In genomic region chr7:158108646-158109293, GRCh38 we compare ENCODE assay signal across 21 cellular contexts.
A peak's percentile ranks its signal among the peaks of the same experiment; 100 is the strongest.
DNase-seq lines count a peak whose midpoint lies in the region; ATAC-seq and TF ChIP-seq lines count a peak whose summit lies in the region.
"Had no signal": no experiment of that assay in that cellular context is flagged by ENCODE, and none has a peak within 500 bp of the region (broad histone marks: within the 10 kb centered on the region; RNA-seq: fewer than 3 reads in every experiment).

No MANE protein-coding gene starts in this region.

- H3K4me1 ChIP-seq in endodermal cell (ENCODE audit: control insufficient read depth, insufficient read depth, low read length) (no peaks in the 10 kb centered on the region), trophoblast cell (ENCODE audit: control insufficient read depth in 1 of 2, insufficient read depth in 2 of 2, low read length in 2 of 2) (no peaks in the 10 kb centered on the region), testis (no peaks in the 10 kb centered on the region)
- H3K4me1 ChIP-seq: SJSA1 had no signal

- no peak overlapping the region for H3K18ac ChIP-seq in trophoblast cell (ENCODE audit: low read length)

- H3K36me3 ChIP-seq in endodermal cell (ENCODE audit: control insufficient read depth, insufficient read depth, low read length), result no peaks in the 10 kb centered on the region
- no peaks in the 10 kb centered on the region for H3K36me3 ChIP-seq in trophoblast cell (ENCODE audit: control insufficient read depth in 1 of 2, insufficient read depth in 2 of 2, low read length in 2 of 2)
- no peaks in the 10 kb centered on the region for H3K36me3 ChIP-seq in testis (ENCODE audit: low read depth, missing control alignments)
- H3K36me3 ChIP-seq: BLaER1, MG63, SJSA1 had no signal

- H3K79me2 ChIP-seq in trophoblast cell (ENCODE audit: control insufficient read depth, insufficient read depth, low read length, poor library complexity), result no peaks in the 10 kb centered on the region

- ATAC-seq in GM21737 (IDR thresholded peaks at IDR 0.05; ENCODE audit: unreplicated experiment) (no peak), GM18498 (IDR thresholded peaks at IDR 0.05; ENCODE audit: unreplicated experiment) (no peak)
- ATAC-seq: PC-3 had no signal

- H3K27me3 ChIP-seq in endodermal cell (ENCODE audit: control insufficient read depth, insufficient read depth, low read length, poor library complexity, severe bottlenecking), result no peaks in the 10 kb centered on the region
- no peaks in the 10 kb centered on the region for H3K27me3 ChIP-seq in trophoblast cell (ENCODE audit: insufficient read depth, low read length)
- H3K27me3 ChIP-seq in testis, result no peaks in the 10 kb centered on the region
- H3K27me3 ChIP-seq: BLaER1, MG63, SJSA1 had no signal

- intact Hi-C loops in testis (cut with DNase I; ENCODE audit: low total_unique reads), result no loop called here

- no peak overlapping the region for H3K23ac ChIP-seq in trophoblast cell (ENCODE audit: low read length)

- no peak overlapping the region for H3K27ac Mint-ChIP-seq in endodermal cell
- H3K27ac Mint-ChIP-seq: HFFc6; T-helper 1 cell treated with Interleukin-12 subunit alpha and Interleukin-12 subunit beta and Interleukin-4 antibody, amounts not matched to agents 30 μg/mL and 1 μg/mL, for 36 hours had no signal

- no peak overlapping the region for H3K4me3 Mint-ChIP-seq in endodermal cell
- H3K4me3 Mint-ChIP-seq: CD4-positive, alpha-beta memory T cell; HFFc6; T-helper 1 cell treated with Interleukin-12 subunit alpha and Interleukin-12 subunit beta and Interleukin-4 antibody, amounts not matched to agents 30 μg/mL and 1 μg/mL, for 36 hours had no signal

- no peak overlapping the region for H3K9ac ChIP-seq in endodermal cell (ENCODE audit: extremely low read depth, low read length, poor library complexity, severe bottlenecking)
- H3K9ac ChIP-seq in trophoblast cell (ENCODE audit: low read length), result no peak overlapping the region
- H3K9ac ChIP-seq: BLaER1 had no signal

- H3K27me3 Mint-ChIP-seq in endodermal cell (ENCODE audit: insufficient read depth), result no peaks in the 10 kb centered on the region

- no peak for TF ChIP-seq CTCF in endodermal cell (conservative IDR thresholded peaks at IDR 0.05)
- no peak for TF ChIP-seq CTCF in testis (IDR thresholded peaks at IDR 0.05)

- H2BK120ac ChIP-seq in trophoblast cell (ENCODE audit: insufficient read depth, low read length, poor library complexity), result no peak overlapping the region

- H3K14ac ChIP-seq in trophoblast cell (ENCODE audit: low read length), result no peak overlapping the region

- H3K4ac ChIP-seq in trophoblast cell (ENCODE audit: low read depth, low read length), result no peak overlapping the region

- no peak overlapping the region for H2AK5ac ChIP-seq in trophoblast cell (ENCODE audit: low read length)

- H3K4me2 ChIP-seq in trophoblast cell (ENCODE audit: low read length), result no peak overlapping the region
- H3K4me2 ChIP-seq: BLaER1 had no signal

- DNase-seq in NCI-H748 (lab: John Stamatoyannopoulos, UW; ENCODE audit: unreplicated experiment), result peak; percentile 18
- no peak for DNase-seq in NCI-H748 treated with DMSO at 0.1 percent for 48 hours (lab: John Stamatoyannopoulos, UW)
- DNase-seq in NAMALWA (ENCODE audit: low spot score), result peak; percentile 11
- DNase-seq in endodermal cell, result peak; percentile 15
- DNase-seq in trophoblast cell, result no peak
- DNase-seq in testis, result no peak
- DNase-seq: Calu3; CD4-positive, alpha-beta memory T cell; HFFc6; IMR-90; Karpas-422; MG63; NCI-H2081 treated with DMSO at 0.1 percent for 48 hours; NCI-H2227 treated with DMSO at 0.1 percent for 48 hours; NCI-H82; PC-3 had no signal

- H3K36me3 Mint-ChIP-seq in endodermal cell (ENCODE audit: low read depth), result no peaks in the 10 kb centered on the region
- H3K36me3 Mint-ChIP-seq: CD4-positive, alpha-beta memory T cell had no signal

- peaks cover 4% of the 10 kb centered on the region for H3K9me3 Mint-ChIP-seq in endodermal cell

- no peak overlapping the region for H4K12ac ChIP-seq in trophoblast cell (ENCODE audit: low read depth, low read length)

- 63 to 65% methylated on average over 3 to 4 of the region's 4 CpGs for WGBS in endodermal cell (ENCODE audit: insufficient coverage in 1 of 2, insufficient read length in 1 of 2), 2 experiments
- WGBS in trophoblast cell (ENCODE audit: extremely low coverage, insufficient coverage, insufficient read length), result no CpG with 5 or more reads among the region's 4 CpGs
- WGBS in testis, 2 donors, result 84 to 88% methylated on average over 4 of the region's 4 CpGs

- H3K4me1 Mint-ChIP-seq in endodermal cell, result no peaks in the 10 kb centered on the region
- H3K4me1 Mint-ChIP-seq: CD4-positive, alpha-beta memory T cell had no signal

- H4K8ac ChIP-seq in trophoblast cell (ENCODE audit: low read depth, low read length), result no peak overlapping the region

- H2AFZ ChIP-seq in trophoblast cell (ENCODE audit: insufficient read depth, low read length, poor library complexity), result no peak overlapping the region

- H2BK5ac ChIP-seq in trophoblast cell (ENCODE audit: low read depth, low read length, poor library complexity), result no peak overlapping the region

- H3K79me1 ChIP-seq in trophoblast cell (ENCODE audit: low read length), result no peaks in the 10 kb centered on the region

- peak overlapping the region; percentile 45 for H3K4me3 ChIP-seq in endodermal cell (ENCODE audit: low read length)
- H3K4me3 ChIP-seq in trophoblast cell (ENCODE audit: low read depth, low read length), result peak overlapping the region; percentile 13
- H3K4me3 ChIP-seq in testis, result no peak overlapping the region
- H3K4me3 ChIP-seq: BLaER1, MG63, SJSA1 had no signal

- H2BK12ac ChIP-seq in trophoblast cell (ENCODE audit: low read length), result no peak overlapping the region

- no peak for TF ChIP-seq POLR2A in testis (IDR thresholded peaks at IDR 0.05)

- H3K9me3 ChIP-seq in endodermal cell (ENCODE audit: control insufficient read depth, low read length), result peaks cover 81% of the 10 kb centered on the region
- H3K9me3 ChIP-seq in trophoblast cell (ENCODE audit: insufficient read depth, low read depth, low read length), result peaks cover 57% of the 10 kb centered on the region
- H3K9me3 ChIP-seq in testis, result no peaks in the 10 kb centered on the region
- H3K9me3 ChIP-seq: BLaER1, MG63 had no signal

- H4K91ac ChIP-seq in trophoblast cell (ENCODE audit: low read depth, low read length), result no peak overlapping the region

- H3K27ac ChIP-seq in endodermal cell (ENCODE audit: low read depth, low read length) (no peak overlapping the region), trophoblast cell (ENCODE audit: low read depth, low read length) (no peak overlapping the region), testis (no peak overlapping the region)
- H3K27ac ChIP-seq: BLaER1, SJSA1 had no signal

Comparison
In these comparisons a context has a peak if more than half of its experiments do, and no peak if none do; other contexts are left out.
1. DNase-seq: peak in NCI-H748 (single experiment), NAMALWA (single experiment) and endodermal cell (single experiment); none in NCI-H748 treated with DMSO at 0.1 percent for 48 hours (single experiment), trophoblast cell (0 of 2) and testis (single experiment).
2. H3K4me3 ChIP-seq: peak in endodermal cell (single experiment) and trophoblast cell (single experiment); none in testis (0 of 2).